1 cellular context compared by ENCODE assay signal in the genomic region with DNA sequence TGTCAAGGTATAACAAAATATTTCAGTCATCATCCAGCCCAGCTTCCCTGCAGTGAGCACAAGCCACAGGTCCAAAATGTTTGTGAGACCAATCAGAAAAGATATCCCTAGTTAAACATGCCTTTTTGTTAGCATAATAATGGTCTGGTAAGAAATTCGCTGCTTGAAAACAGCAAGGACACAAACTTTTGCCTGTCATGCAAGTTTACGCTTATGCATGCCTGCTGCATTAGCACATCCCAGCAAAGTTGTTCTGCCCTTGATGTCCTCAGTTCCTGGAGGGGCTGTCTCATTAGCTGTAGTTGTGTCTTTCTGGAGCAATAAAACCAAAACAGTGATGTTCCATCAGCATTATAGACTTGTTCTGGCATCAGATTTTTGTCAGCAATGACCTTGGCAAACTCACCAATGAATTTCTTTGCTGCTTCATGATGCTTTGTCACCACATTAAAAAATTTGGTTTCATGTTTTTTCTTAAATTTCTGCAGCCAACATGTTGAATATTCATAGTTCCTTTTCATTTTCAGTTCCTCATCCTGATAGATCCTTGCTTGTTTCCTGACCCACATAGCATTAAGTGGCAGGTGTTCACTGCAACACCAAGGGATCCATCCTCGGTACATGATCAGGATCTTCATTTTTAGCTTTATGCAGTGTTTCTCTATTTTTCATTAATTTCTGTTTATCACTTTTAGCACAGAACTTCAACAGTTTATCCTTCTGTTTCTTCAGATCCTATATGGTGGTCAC.
TF ChIP-seq lines count a peak whose summit lies in the region.

No MANE protein-coding gene starts in this region.

TF ChIP-seq in GM12878, 131 proteins besides CTCF, POLR2A, EP300 and RAD21 (continued from another document):
- TF ChIP-seq, protein P1, sequence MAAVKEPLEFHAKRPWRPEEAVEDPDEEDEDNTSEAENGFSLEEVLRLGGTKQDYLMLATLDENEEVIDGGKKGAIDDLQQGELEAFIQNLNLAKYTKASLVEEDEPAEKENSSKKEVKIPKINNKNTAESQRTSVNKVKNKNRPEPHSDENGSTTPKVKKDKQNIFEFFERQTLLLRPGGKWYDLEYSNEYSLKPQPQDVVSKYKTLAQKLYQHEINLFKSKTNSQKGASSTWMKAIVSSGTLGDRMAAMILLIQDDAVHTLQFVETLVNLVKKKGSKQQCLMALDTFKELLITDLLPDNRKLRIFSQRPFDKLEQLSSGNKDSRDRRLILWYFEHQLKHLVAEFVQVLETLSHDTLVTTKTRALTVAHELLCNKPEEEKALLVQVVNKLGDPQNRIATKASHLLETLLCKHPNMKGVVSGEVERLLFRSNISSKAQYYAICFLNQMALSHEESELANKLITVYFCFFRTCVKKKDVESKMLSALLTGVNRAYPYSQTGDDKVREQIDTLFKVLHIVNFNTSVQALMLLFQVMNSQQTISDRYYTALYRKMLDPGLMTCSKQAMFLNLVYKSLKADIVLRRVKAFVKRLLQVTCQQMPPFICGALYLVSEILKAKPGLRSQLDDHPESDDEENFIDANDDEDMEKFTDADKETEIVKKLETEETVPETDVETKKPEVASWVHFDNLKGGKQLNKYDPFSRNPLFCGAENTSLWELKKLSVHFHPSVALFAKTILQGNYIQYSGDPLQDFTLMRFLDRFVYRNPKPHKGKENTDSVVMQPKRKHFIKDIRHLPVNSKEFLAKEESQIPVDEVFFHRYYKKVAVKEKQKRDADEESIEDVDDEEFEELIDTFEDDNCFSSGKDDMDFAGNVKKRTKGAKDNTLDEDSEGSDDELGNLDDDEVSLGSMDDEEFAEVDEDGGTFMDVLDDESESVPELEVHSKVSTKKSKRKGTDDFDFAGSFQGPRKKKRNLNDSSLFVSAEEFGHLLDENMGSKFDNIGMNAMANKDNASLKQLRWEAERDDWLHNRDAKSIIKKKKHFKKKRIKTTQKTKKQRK (IDR thresholded peaks at IDR 0.05; ENCODE audit: low read depth, low read length), result no peak
- peak; percentile 26; the same call in 1 of the 2 replicates for TF ChIP-seq TCF12 (IDR thresholded peaks at IDR 0.05; ENCODE audit: low read depth, low read length)
- TF ChIP-seq IKZF1 (conservative IDR thresholded peaks at IDR 0.05), result peak; percentile 34; the same call in 1 of the 2 replicates
- peak; percentile 75; the same call in 1 of the 2 replicates for TF ChIP-seq SPI1 (IDR thresholded peaks at IDR 0.05; ENCODE audit: borderline replicate concordance, insufficient read depth, low read depth, low read length)
- TF ChIP-seq, protein P2, sequence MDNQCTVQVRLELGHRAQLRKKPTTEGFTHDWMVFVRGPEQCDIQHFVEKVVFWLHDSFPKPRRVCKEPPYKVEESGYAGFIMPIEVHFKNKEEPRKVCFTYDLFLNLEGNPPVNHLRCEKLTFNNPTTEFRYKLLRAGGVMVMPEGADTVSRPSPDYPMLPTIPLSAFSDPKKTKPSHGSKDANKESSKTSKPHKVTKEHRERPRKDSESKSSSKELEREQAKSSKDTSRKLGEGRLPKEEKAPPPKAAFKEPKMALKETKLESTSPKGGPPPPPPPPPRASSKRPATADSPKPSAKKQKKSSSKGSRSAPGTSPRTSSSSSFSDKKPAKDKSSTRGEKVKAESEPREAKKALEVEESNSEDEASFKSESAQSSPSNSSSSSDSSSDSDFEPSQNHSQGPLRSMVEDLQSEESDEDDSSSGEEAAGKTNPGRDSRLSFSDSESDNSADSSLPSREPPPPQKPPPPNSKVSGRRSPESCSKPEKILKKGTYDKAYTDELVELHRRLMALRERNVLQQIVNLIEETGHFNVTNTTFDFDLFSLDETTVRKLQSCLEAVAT (IDR thresholded peaks at IDR 0.05), result no peak
- TF ChIP-seq PML (IDR thresholded peaks at IDR 0.05; ENCODE audit: low read length), result no peak
- no peak for TF ChIP-seq SMC3 (IDR thresholded peaks at IDR 0.05; ENCODE audit: borderline replicate concordance, low read length)
- TF ChIP-seq IKZF2 (IDR thresholded peaks at IDR 0.05), result peak; percentile 38 to 57; a peak in 2 of 4 replicates
- peak; percentile 16; the same call in 1 of the 2 replicates for TF ChIP-seq NFIC (IDR thresholded peaks at IDR 0.05; ENCODE audit: low read depth, low read length)
